In genomic region chr1:86854352-86854751, GRCh38 we compare ENCODE assay signal across 2 cellular contexts.
TF ChIP-seq lines count a peak whose summit lies in the region.

No MANE protein-coding gene starts in this region.

TF ChIP-seq in PFSK-1, 5 proteins besides CTCF, POLR2A, EP300 and RAD21 (continued from another document):
- TF ChIP-seq SIN3A (IDR thresholded peaks at IDR 0.05; ENCODE audit: borderline replicate concordance, insufficient read depth, low read length): 0 out of 2 replicates have a peak, but pooled peaks have one; percentile 30

TF ChIP-seq in K562, 482 proteins besides CTCF, POLR2A, EP300 and RAD21 (continued from another document):
- no peak for TF ChIP-seq HES1 (IDR thresholded peaks at IDR 0.05; ENCODE audit: low read depth)
